12 cellular contexts compared by ENCODE assay signal in genomic region chr9:95009459-95009858, GRCh38.
DNase-seq lines count a peak whose midpoint lies in the region; ATAC-seq, FAIRE-seq and TF ChIP-seq lines count a peak whose summit lies in the region.
"Had no signal": no experiment of that assay in that cellular context is flagged by ENCODE, and none has a peak within 500 bp of the region (broad histone marks: within the 10 kb centered on the region; RNA-seq: fewer than 3 reads in every experiment).

No MANE protein-coding gene starts in this region.

- H4K20me1 ChIP-seq in PC-9 (ENCODE audit: insufficient read depth), result no peaks in the 10 kb centered on the region

- H3K27me3 ChIP-seq in PC-9 (ENCODE audit: insufficient read depth, low read depth) (no peaks in the 10 kb centered on the region), right lobe of liver (no peaks in the 10 kb centered on the region), testis (no peaks in the 10 kb centered on the region), pancreas (no peaks in the 10 kb centered on the region)

- no peak for TF ChIP-seq POLR2A in right lobe of liver (IDR thresholded peaks at IDR 0.05)
- TF ChIP-seq POLR2A in testis (IDR thresholded peaks at IDR 0.05), result no peak
- TF ChIP-seq POLR2A in GM12892 (IDR thresholded peaks at IDR 0.05; ENCODE audit: low read depth, low read length), result no peak

- TF ChIP-seq CTCF in PC-9 (conservative IDR thresholded peaks at IDR 0.05) (no peak), right lobe of liver (IDR thresholded peaks at IDR 0.05) (no peak), testis (IDR thresholded peaks at IDR 0.05) (no peak), pancreas (IDR thresholded peaks at IDR 0.05) (no peak)

- intact Hi-C loops in PC-9 (cut with micrococcal nuclease; ENCODE audit: unreplicated experiment) (loop anchor here (5.0 kb wide), 1 partner anchor 457 kb away; no protein-coding TSS in a partner anchor), right lobe of liver (cut with DNase I) (no loop called here), testis (cut with DNase I; ENCODE audit: low total_unique reads) (no loop called here), pancreas (cut with DNase I) (no loop called here)

- H3K9me3 ChIP-seq in PC-9 (ENCODE audit: insufficient read depth, low read depth) (no peaks in the 10 kb centered on the region), right lobe of liver (no peaks in the 10 kb centered on the region), testis (no peaks in the 10 kb centered on the region), pancreas (no peaks in the 10 kb centered on the region)

- H3K4me2 ChIP-seq in PC-9, result peak overlapping the region; percentile 41; the same call in 1 of the 2 replicates

- H3K27ac ChIP-seq in PC-9, result peak overlapping the region; percentile 44
- peak overlapping the region in 2 of 3 donors; percentile 5 to 100 for H3K27ac ChIP-seq in right lobe of liver
- peak overlapping the region; percentile 53 to 97 for H3K27ac ChIP-seq in testis
- peak overlapping the region in 2 of 4 donors; percentile 2 to 8 for H3K27ac ChIP-seq in pancreas
- H3K27ac ChIP-seq: WERI-Rb-1 had no signal

- DNase-seq in PC-9 (no peak), dermis blood vessel endothelial cell (peak; percentile 89), right lobe of liver (no peak), testis (no peak), GM12892 (ENCODE audit: insufficient read length) (no peak), pancreas (no peak)
- DNase-seq: hypothalamus; naive thymus-derived CD8-positive, alpha-beta T cell; NCI-H146; WERI-Rb-1 had no signal

- H3K4me1 ChIP-seq in PC-9 (replicated peaks; ENCODE audit: insufficient read depth) (peaks cover 48% of the 10 kb centered on the region), right lobe of liver (peaks cover 0 to 29% (median 11%) of the 10 kb centered on the region in 4 donors), testis (no peaks in the 10 kb centered on the region), pancreas (peaks cover 22 to 28% (median 22%) of the 10 kb centered on the region in 3 donors)

- FAIRE-seq in GM12892 (lab: Jason Lieb, UNC), result no peak
- FAIRE-seq in pancreas (lab: Jason Lieb, UNC), result no peak
- FAIRE-seq: D721Med had no signal

- H3K79me2 ChIP-seq in PC-9 (ENCODE audit: low read depth), result peaks cover 93% of the 10 kb centered on the region

- H3K36me3 ChIP-seq in PC-9 (ENCODE audit: low read depth), result peaks cover 65% of the 10 kb centered on the region
- H3K36me3 ChIP-seq in right lobe of liver, result peaks cover 0 to 12% (median 6%) of the 10 kb centered on the region in 4 donors
- no peaks in the 10 kb centered on the region for H3K36me3 ChIP-seq in testis (ENCODE audit: low read depth, missing control alignments)
- peaks cover 0 to 7% (median 0%) of the 10 kb centered on the region in 3 donors for H3K36me3 ChIP-seq in pancreas

- H3F3A ChIP-seq in PC-9 (ENCODE audit: insufficient read depth, low read depth), result peaks cover 49% of the 10 kb centered on the region

- H2AFZ ChIP-seq in PC-9, result no peak overlapping the region

- POLR2A ChIA-PET in PC-9 (lab: Charles Lee; ENCODE audit: unreplicated experiment), result interaction anchor here (0.6 kb wide), 2 partner anchors 85 to 138 kb away, joined by 4 read pairs; no protein-coding TSS in a partner anchor

- CTCF ChIA-PET in PC-9 (lab: Charles Lee), result no interaction called here

- ATAC-seq in right lobe of liver (no peak), HG03097 (IDR thresholded peaks at IDR 0.05; ENCODE audit: low FRiP score, unreplicated experiment) (no peak), pancreas (no peak)
- ATAC-seq: naive thymus-derived CD8-positive, alpha-beta T cell had no signal

- no peaks in the 10 kb centered on the region for H3K9me2 ChIP-seq in PC-9 (ENCODE audit: insufficient read depth)

- WGBS in right lobe of liver (ENCODE audit: insufficient coverage, low coverage, low lambda C conversion rate, missing lambda C conversion rate), result 95% methylated on average over 5 of the region's 5 CpGs
- 90 to 92% methylated on average over 5 of the region's 5 CpGs for WGBS in testis, 2 donors
- whole genome bisulfite sequencing in pancreas, 2 donors, result 45 to 74% methylated on average over 5 of the region's 5 CpGs

- no peak overlapping the region for H3K4me3 ChIP-seq in PC-9
- H3K4me3 ChIP-seq in right lobe of liver, result no peak overlapping the region
- H3K4me3 ChIP-seq in testis, result no peak overlapping the region
- H3K4me3 ChIP-seq in pancreas, result no peak overlapping the region

- BruUV-seq in PC-9 (replicated peaks; lab: Mats Ljungman, UMichigan), result no TSS peak
